8 cellular contexts compared by ENCODE assay signal in the genomic region with DNA sequence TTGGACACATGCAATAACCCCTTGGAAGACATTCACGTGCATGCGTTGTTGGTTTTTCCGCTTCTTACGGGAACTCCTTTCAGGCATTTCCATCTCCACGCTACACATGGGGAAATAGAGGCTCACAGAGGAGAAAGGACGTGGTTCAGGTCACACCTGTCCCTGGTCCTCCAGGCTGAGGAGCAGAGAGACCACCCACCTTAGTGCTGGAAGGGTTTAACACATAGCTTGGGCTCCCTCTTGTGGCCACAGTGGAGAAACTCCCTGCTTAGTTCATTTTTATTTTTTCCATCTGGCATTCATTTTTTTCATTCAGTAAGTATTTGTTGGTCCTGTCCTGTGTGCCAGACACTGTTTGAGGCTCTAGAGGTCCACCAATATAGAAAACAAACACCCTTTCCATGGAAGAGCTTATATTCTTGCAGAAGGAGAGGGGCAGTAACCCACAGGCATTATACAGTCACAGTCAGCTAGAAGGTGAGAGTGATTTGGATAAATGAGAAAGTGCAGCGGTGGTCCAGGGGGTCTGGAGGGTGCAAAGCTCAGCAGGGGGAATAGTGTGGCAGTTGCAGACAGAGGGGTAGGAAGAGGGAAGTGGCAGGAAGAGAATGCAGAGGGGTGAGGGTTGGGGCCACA. TPM values are rescaled to one million over a fixed set of nuclear protein-coding genes. Genes with fewer than 3 reads are reported as not detected.
DNase-seq lines count a peak whose midpoint lies in the region; ATAC-seq and TF ChIP-seq lines count a peak whose summit lies in the region.

No MANE protein-coding gene starts in this region.

- no peak overlapping the region for H3K27ac Mint-ChIP-seq in mesothelial cell of epicardium

- DNase-seq in Right ventricle myocardium superior, result no peak
- no peak for DNase-seq in Right ventricle myocardium inferior (ENCODE audit: missing footprints)
- DNase-seq in NCI-H2171 treated with DMSO at 0.1 percent for 48 hours (lab: John Stamatoyannopoulos, UW), result peak; percentile 57
- peak; percentile 66 for DNase-seq in activated CD4-positive, alpha-beta T cell treated with anti-CD3 and anti-CD28 coated beads, Interleukin-2, amount 50 U/mL, for 1 hour
- DNase-seq in ecto neural progenitor cell (ENCODE audit: low spot score), result peak; percentile 75
- DNase-seq in mesothelial cell of epicardium (ENCODE audit: low spot score in 2 of 2, unreplicated experiment in 2 of 2), result peak; percentile 43 to 69
- DNase-seq in stimulated activated naive CD4-positive, alpha-beta T cell (lab: John Stamatoyannopoulos, UW), result peak; percentile 18 to 83 (median 66)

- H3K27me3 Mint-ChIP-seq in mesothelial cell of epicardium (ENCODE audit: low read depth), result peaks cover 47% of the 10 kb centered on the region

- intact Hi-C loops in Right ventricle myocardium superior (cut with DNase I) (no loop called here), Right ventricle myocardium inferior (cut with DNase I) (loop anchor here (5.0 kb wide), 1 partner anchor 64 kb away; no protein-coding TSS in a partner anchor)

- no peak overlapping the region for H3K4me3 Mint-ChIP-seq in mesothelial cell of epicardium

- H3K9me3 Mint-ChIP-seq in mesothelial cell of epicardium, result no peaks in the 10 kb centered on the region

- peaks cover 2% of the 10 kb centered on the region for H3K4me1 Mint-ChIP-seq in mesothelial cell of epicardium

- no peaks in the 10 kb centered on the region for H3K36me3 Mint-ChIP-seq in mesothelial cell of epicardium

- ATAC-seq in Right ventricle myocardium superior (ENCODE audit: poor library complexity), result peak; percentile 41
- no peak for ATAC-seq in Right ventricle myocardium inferior
- ATAC-seq in HG03196 (IDR thresholded peaks at IDR 0.05; ENCODE audit: unreplicated experiment), result no peak

- peak; percentile 72 for TF ChIP-seq CTCF in mesothelial cell of epicardium (IDR thresholded peaks at IDR 0.05; ENCODE audit: unreplicated experiment)

RNA-seq across cellular contexts. Expression of gene TTYH1, which starts 24.2 kb away (rescaled TPM):
- total RNA-seq in Right ventricle myocardium superior (1.5 TPM), Right ventricle myocardium inferior (2.8 TPM), mesothelial cell of epicardium (4.2 to 6.0 TPM (median 5.2 TPM) in 3 replicates)

RNA-seq across cellular contexts. Expression of gene LAIR1, which starts 26.3 kb away (rescaled TPM):
- total RNA-seq in Right ventricle myocardium superior (6.3 TPM), Right ventricle myocardium inferior (9.1 TPM), mesothelial cell of epicardium (0.53 to 0.92 TPM (median 0.75 TPM) in 3 replicates)

RNA-seq across cellular contexts. Expression of gene LILRA4, which starts 52.1 kb away (rescaled TPM):
- total RNA-seq in Right ventricle myocardium superior, result not detected
- total RNA-seq in Right ventricle myocardium inferior, result not detected
- not detected in 3 replicates for total RNA-seq in mesothelial cell of epicardium

RNA-seq across cellular contexts. Expression of gene LENG8, which starts 57.9 kb away (rescaled TPM):
- total RNA-seq in Right ventricle myocardium superior, result 56.0 TPM
- total RNA-seq in Right ventricle myocardium inferior, result 59.0 TPM
- total RNA-seq in mesothelial cell of epicardium, result 296 to 312 TPM (median 307 TPM) in 3 replicates

Comparison
In these comparisons a context has a peak if more than half of its experiments do, and no peak if none do; other contexts are left out.
1. DNase-seq: peak in NCI-H2171 treated with DMSO at 0.1 percent for 48 hours (single experiment), activated CD4-positive, alpha-beta T cell treated with anti-CD3 and anti-CD28 coated beads, Interleukin-2, amount 50 U/mL, for 1 hour (single experiment), ecto neural progenitor cell (single experiment), mesothelial cell of epicardium (2 of 2) and stimulated activated naive CD4-positive, alpha-beta T cell (6 of 6); none in Right ventricle myocardium superior (single experiment) and Right ventricle myocardium inferior (single experiment).